Comparison of ENCODE assay signal across 15 cellular contexts in genomic region chr2:137981112-137981679, GRCh38. TPM values are rescaled to one million over a fixed set of nuclear protein-coding genes. Genes with fewer than 3 reads are reported as not detected.
DNase-seq lines count a peak whose midpoint lies in the region; ATAC-seq and TF ChIP-seq lines count a peak whose summit lies in the region.
"Had no signal": no experiment of that assay in that cellular context is flagged by ENCODE, and none has a peak within 500 bp of the region (broad histone marks: within the 10 kb centered on the region; RNA-seq: fewer than 3 reads in every experiment).

No MANE protein-coding gene starts in this region.

- CTCF ChIA-PET in Calu3 (lab: Charles Lee) (no interaction called here), WTC11 (lab: Charles Lee) (no interaction called here), mammary epithelial cell (lab: Charles Lee; ENCODE audit: low non-redundant PET) (no interaction called here)

- WGBS in mesenchymal stem cell: 97% methylated on average over 9 of the region's 11 CpGs
- 97% methylated on average over 11 of the region's 11 CpGs for WGBS in mammary epithelial cell (ENCODE audit: low coverage, missing lambda C conversion rate)

- no peak for ATAC-seq in WTC11
- ATAC-seq: CD8-positive, alpha-beta T cell had no signal

- intact Hi-C loops in Calu3 (cut with micrococcal nuclease; ENCODE audit: unreplicated experiment) (no loop called here), colonic mucosa (cut with DNase I) (no loop called here), mammary epithelial cell (cut with micrococcal nuclease) (no loop called here)

- H3K9me3 ChIP-seq in mesenchymal stem cell (ENCODE audit: control insufficient read depth, low read length): no peaks in the 10 kb centered on the region
- H3K9me3 ChIP-seq in colonic mucosa: no peaks in the 10 kb centered on the region
- H3K9me3 ChIP-seq in mammary epithelial cell (replicated peaks; ENCODE audit: insufficient read depth, low read length): no peaks in the 10 kb centered on the region

- no peaks in the 10 kb centered on the region for H4K20me1 ChIP-seq in mammary epithelial cell (ENCODE audit: insufficient read depth, low read length)

- no peak overlapping the region for H3K27ac ChIP-seq in mesenchymal stem cell (ENCODE audit: low read length, poor library complexity, severe bottlenecking)
- H3K27ac ChIP-seq in colonic mucosa: no peak overlapping the region
- no peak overlapping the region for H3K27ac ChIP-seq in mammary epithelial cell (ENCODE audit: insufficient read depth, low read depth, low read length)

- BruUV-seq in Calu3 (replicated peaks; lab: Mats Ljungman, UMichigan): no TSS peak
- BruUV-seq in mammary epithelial cell (replicated peaks; lab: Mats Ljungman, UMichigan): no TSS peak

- DNase-seq in Calu3 (no peak), MV-4-11 (lab: John Stamatoyannopoulos, UW) (peak; percentile 87), SKM-1 (lab: John Stamatoyannopoulos, UW; ENCODE audit: unreplicated experiment) (peak; percentile 24), mesenchymal stem cell (no peak), WTC11 (ENCODE audit: low spot score) (no peak), colonic mucosa (no peak), mammary epithelial cell (no peak)
- DNase-seq: CD8-positive, alpha-beta T cell; DMS 273 treated with DMSO at 0.1 percent for 48 hours; NCI-H1092 treated with DMSO at 0.1 percent for 48 hours; NCI-H1694; NCI-H345; NCI-H69; SIG-M5 had no signal

- no peak overlapping the region for H2BK5ac ChIP-seq in mesenchymal stem cell (ENCODE audit: low read depth, low read length, poor library complexity, severe bottlenecking)

- H3K36me3 Mint-ChIP-seq in Calu3 (ENCODE audit: insufficient read depth, unreplicated experiment) (peaks cover 17% of the 10 kb centered on the region), WTC11 (no peaks in the 10 kb centered on the region)
- H3K36me3 Mint-ChIP-seq: CD8-positive, alpha-beta T cell; IgD-negative memory B cell had no signal

- H2AFZ ChIP-seq in mesenchymal stem cell (ENCODE audit: low read depth, low read length): no peak overlapping the region
- H2AFZ ChIP-seq in mammary epithelial cell (ENCODE audit: low read depth, low read length): no peak overlapping the region

- H3K4ac ChIP-seq in mesenchymal stem cell (ENCODE audit: low read depth in 1 of 2, low read length in 2 of 2): no peak overlapping the region

- no peak overlapping the region for H3K23ac ChIP-seq in mesenchymal stem cell (ENCODE audit: low read length in 2 of 2)

- H3K36me3 ChIP-seq in mesenchymal stem cell (ENCODE audit: control insufficient read depth in 1 of 2, insufficient read depth in 2 of 2, low read depth in 1 of 2, low read length in 2 of 2): peaks cover 0 to 22% of the 10 kb centered on the region in 2 experiments
- H3K36me3 ChIP-seq in colonic mucosa: no peaks in the 10 kb centered on the region
- no peaks in the 10 kb centered on the region for H3K36me3 ChIP-seq in mammary epithelial cell (ENCODE audit: insufficient read depth, low read length)

- H3K27me3 ChIP-seq in mesenchymal stem cell (ENCODE audit: control insufficient read depth in 1 of 2, insufficient read depth in 1 of 2, low read length in 2 of 2): no peaks in the 10 kb centered on the region
- no peaks in the 10 kb centered on the region for H3K27me3 ChIP-seq in colonic mucosa
- no peaks in the 10 kb centered on the region for H3K27me3 ChIP-seq in mammary epithelial cell (ENCODE audit: insufficient read depth, low read length)

- no peak overlapping the region for H3K4me3 ChIP-seq in mesenchymal stem cell (ENCODE audit: insufficient read depth in 1 of 2, low read depth in 1 of 2, low read length in 2 of 2)
- H3K4me3 ChIP-seq in colonic mucosa: no peak overlapping the region
- no peak overlapping the region for H3K4me3 ChIP-seq in mammary epithelial cell (replicated peaks in 1 of 3; ENCODE audit: insufficient read depth in 1 of 3, low read depth in 2 of 3, low read length in 3 of 3)

- peaks cover 19% of the 10 kb centered on the region for H3K4me1 Mint-ChIP-seq in Calu3 (ENCODE audit: low read depth, unreplicated experiment)
- peaks cover 7% of the 10 kb centered on the region; the same call in 1 of the 2 replicates for H3K4me1 Mint-ChIP-seq in WTC11
- H3K4me1 Mint-ChIP-seq: IgD-negative memory B cell had no signal

- H4K8ac ChIP-seq in mesenchymal stem cell (ENCODE audit: low read length): peak overlapping the region; percentile 14

- no peak overlapping the region for H2BK120ac ChIP-seq in mesenchymal stem cell (ENCODE audit: low read depth, low read length)

- no peak overlapping the region for H2AK5ac ChIP-seq in mesenchymal stem cell (ENCODE audit: low read length, severe bottlenecking)

- H3K27ac Mint-ChIP-seq in Calu3 (ENCODE audit: unreplicated experiment): peak overlapping the region; percentile 51
- H3K27ac Mint-ChIP-seq in WTC11: no peak overlapping the region
- H3K27ac Mint-ChIP-seq: CD8-positive, alpha-beta T cell; IgD-negative memory B cell had no signal

- H2BK12ac ChIP-seq in mesenchymal stem cell (ENCODE audit: low read length in 2 of 2): no peak overlapping the region

- H3K4me2 ChIP-seq in mesenchymal stem cell (ENCODE audit: low read length, poor library complexity, severe bottlenecking) (no peak overlapping the region), mammary epithelial cell (ENCODE audit: insufficient read depth, low read depth, low read length) (no peak overlapping the region)

- H3K18ac ChIP-seq in mesenchymal stem cell (ENCODE audit: low read depth in 1 of 2, low read length in 2 of 2): no peak overlapping the region

- in situ Hi-C loops in mammary epithelial cell (cut with MboI; ENCODE audit: low sequenced_read_pairs in 2 of 2): no loop called here

- no peak overlapping the region for H4K91ac ChIP-seq in mesenchymal stem cell (ENCODE audit: low read length)

- dilution Hi-C loops in mammary epithelial cell (cut with HindIII; ENCODE audit: low sequenced_read_pairs): no loop called here

- H3K9ac ChIP-seq in mesenchymal stem cell (ENCODE audit: low read length) (no peak overlapping the region), colonic mucosa (ENCODE audit: low read depth in 2 of 2, low read length in 2 of 2) (no peak overlapping the region), mammary epithelial cell (ENCODE audit: insufficient read depth, low read length) (no peak overlapping the region)

- no peak overlapping the region for H2BK15ac ChIP-seq in mesenchymal stem cell (ENCODE audit: low read depth, poor library complexity, severe bottlenecking)

- H3K4me3 Mint-ChIP-seq in Calu3 (ENCODE audit: low read depth, unreplicated experiment): no peak overlapping the region
- no peak overlapping the region for H3K4me3 Mint-ChIP-seq in WTC11
- H3K4me3 Mint-ChIP-seq: CD8-positive, alpha-beta T cell; IgD-negative memory B cell had no signal

- H3K27me3 Mint-ChIP-seq in Calu3 (ENCODE audit: unreplicated experiment) (no peaks in the 10 kb centered on the region), WTC11 (ENCODE audit: low read depth) (no peaks in the 10 kb centered on the region)

- H3K79me2 ChIP-seq in mammary epithelial cell (ENCODE audit: insufficient read depth, low read length): no peaks in the 10 kb centered on the region

- H3K4me1 ChIP-seq in mesenchymal stem cell (ENCODE audit: control insufficient read depth, insufficient read depth, low read depth, low read length): no peaks in the 10 kb centered on the region
- H3K4me1 ChIP-seq in colonic mucosa: no peaks in the 10 kb centered on the region
- no peaks in the 10 kb centered on the region for H3K4me1 ChIP-seq in mammary epithelial cell (ENCODE audit: insufficient read depth, low read length)

- TF ChIP-seq CTCF in Calu3 (IDR thresholded peaks at IDR 0.05; ENCODE audit: unreplicated experiment) (no peak), WTC11 (IDR thresholded peaks at IDR 0.05) (no peak), colonic mucosa (IDR thresholded peaks at IDR 0.05) (no peak), mammary epithelial cell (conservative IDR thresholded peaks at IDR 0.05 in 1 of 2, IDR thresholded peaks at IDR 0.05 in 1 of 2; ENCODE audit: extremely low read depth in 1 of 2, insufficient read depth in 1 of 2, low read depth in 1 of 2, low read length in 2 of 2) (no peak)

- no peaks in the 10 kb centered on the region for H3K9me3 Mint-ChIP-seq in Calu3 (ENCODE audit: low read depth, unreplicated experiment)
- no peaks in the 10 kb centered on the region for H3K9me3 Mint-ChIP-seq in WTC11
- H3K9me3 Mint-ChIP-seq: CD8-positive, alpha-beta T cell; IgD-negative memory B cell had no signal

- POLR2A ChIA-PET in WTC11 (lab: Charles Lee): no interaction called here

- peaks cover 6% of the 10 kb centered on the region for H3K79me1 ChIP-seq in mesenchymal stem cell (replicated peaks; ENCODE audit: low read length, poor library complexity, severe bottlenecking)

- no peak overlapping the region for H3K14ac ChIP-seq in mesenchymal stem cell (ENCODE audit: low read length in 2 of 2)

TF ChIP-seq in WTC11, 78 proteins besides CTCF, POLR2A, EP300 and RAD21 (continues in another document):
- no peak for TF ChIP-seq GTF2I (CRISPR knock-in tag; conservative IDR thresholded peaks at IDR 0.05)
- TF ChIP-seq ZNF121 (CRISPR knock-in tag; IDR thresholded peaks at IDR 0.05): no peak
- no peak for TF ChIP-seq CREB1 (CRISPR knock-in tag; IDR thresholded peaks at IDR 0.05)
- no peak for TF ChIP-seq ATF3 (CRISPR knock-in tag; conservative IDR thresholded peaks at IDR 0.05)
- no peak for TF ChIP-seq TP53 (CRISPR knock-in tag; IDR thresholded peaks at IDR 0.05)
- no peak for TF ChIP-seq ELF4 (CRISPR knock-in tag; IDR thresholded peaks at IDR 0.05; ENCODE audit: low read depth)
- no peak for TF ChIP-seq MAX (CRISPR knock-in tag; IDR thresholded peaks at IDR 0.05)
- TF ChIP-seq TEAD4 (CRISPR knock-in tag; IDR thresholded peaks at IDR 0.05): no peak

RNA-seq across cellular contexts. Expression of gene HNMT, which starts 16.9 kb away (rescaled TPM):
- 56.5 and 68.2 TPM in 2 replicates for total RNA-seq in Calu3 (2022)
- polyA plus RNA-seq in mesenchymal stem cell (2013, experiment 1 of 2): 69.7 TPM
- 69.8 TPM for polyA plus RNA-seq in mesenchymal stem cell (2013, experiment 2 of 2)
- total RNA-seq in WTC11 (2021): 2.8 to 4.6 TPM (median 3.1 TPM) in 3 replicates
- 10 to 100 TPM; 62.2 to 82.1 TPM for total RNA-seq in colonic mucosa
- 1 to 10 TPM; 2.7 to 7.3 TPM for total RNA-seq in mammary epithelial cell
- polyA plus RNA-seq in mammary epithelial cell: 4.5 TPM
- polyA minus RNA-seq in mammary epithelial cell: 13.3 TPM
- total RNA-seq: CD8-positive, alpha-beta T cell had no signal
- polyA plus RNA-seq: IgD-negative memory B cell had no signal

Comparison
In these comparisons a context has a peak if more than half of its experiments do, and no peak if none do; other contexts are left out.
1. DNase-seq: peak in MV-4-11 (single experiment) and SKM-1 (single experiment); none in Calu3 (single experiment), mesenchymal stem cell (single experiment), WTC11 (single experiment), colonic mucosa (single experiment) and mammary epithelial cell (single experiment).